24 cellular contexts compared by ENCODE assay signal in the genomic region with DNA sequence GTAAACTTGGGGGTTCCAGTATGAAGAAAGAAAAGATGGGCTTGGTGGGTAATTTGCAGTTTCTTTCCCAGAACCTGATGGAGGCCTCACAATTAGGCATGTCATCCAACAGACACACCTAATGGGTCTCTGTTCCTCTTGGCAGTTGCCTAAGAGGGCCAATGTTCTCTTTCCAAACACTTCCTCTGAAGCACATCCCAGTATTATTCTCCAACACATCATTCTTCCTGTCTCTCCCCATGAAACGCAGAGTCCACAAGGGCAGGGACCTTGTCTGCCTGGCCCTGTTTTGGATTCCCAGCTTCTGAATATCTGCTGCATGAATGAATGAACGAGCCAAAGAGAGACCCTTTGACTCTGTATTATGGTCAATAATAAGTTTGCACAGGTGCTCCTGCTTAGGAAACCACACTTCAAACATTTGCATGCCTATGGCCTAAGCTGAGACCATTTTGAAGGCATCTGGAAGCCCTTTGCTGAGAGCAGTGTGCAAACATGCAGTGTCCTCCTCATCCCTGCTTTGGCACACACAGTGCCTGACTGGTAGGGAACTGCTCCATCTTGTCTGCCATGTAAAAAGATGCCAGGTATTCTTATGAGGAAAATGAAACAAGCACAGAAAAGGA.
DNase-seq lines count a peak whose midpoint lies in the region; ATAC-seq and TF ChIP-seq lines count a peak whose summit lies in the region.
"Had no signal": no experiment of that assay in that cellular context is flagged by ENCODE, and none has a peak within 500 bp of the region (broad histone marks: within the 10 kb centered on the region; RNA-seq: fewer than 3 reads in every experiment).

No MANE protein-coding gene starts in this region.

- H3F3A ChIP-seq in OCI-LY1 (ENCODE audit: insufficient read depth, low read length), result no peaks in the 10 kb centered on the region

- H3K9me3 Mint-ChIP-seq in T-helper 2 cell treated with Interferon-gamma antibody and Interleukin-4, amounts not matched to agents 5 μg/mL and 100 μg/mL, for 36 hours, result no peaks in the 10 kb centered on the region
- H3K9me3 Mint-ChIP-seq: CD8-positive, alpha-beta memory T cell; T-cell had no signal

- H3K9me3 ChIP-seq in Karpas-422 (ENCODE audit: low read length) (no peaks in the 10 kb centered on the region), OCI-LY1 (ENCODE audit: low read length) (no peaks in the 10 kb centered on the region)

- ATAC-seq in HG02763 (IDR thresholded peaks at IDR 0.05; ENCODE audit: unreplicated experiment) (peak; percentile 64), left lobe of liver (no peak), GM19035 (IDR thresholded peaks at IDR 0.05; ENCODE audit: unreplicated experiment) (no peak)
- ATAC-seq: SK-N-SH treated with all-trans-retinoic acid at 6 μM for 48 hours, T-cell had no signal

- no peaks in the 10 kb centered on the region for H3K4me1 Mint-ChIP-seq in T-helper 2 cell treated with Interferon-gamma antibody and Interleukin-4, amounts not matched to agents 5 μg/mL and 100 μg/mL, for 36 hours (ENCODE audit: low read depth)
- H3K4me1 Mint-ChIP-seq: CD8-positive, alpha-beta memory T cell; T-cell had no signal

- no peak for TF ChIP-seq CTCF in OCI-LY1 (IDR thresholded peaks at IDR 0.05; ENCODE audit: low read length)

- peak overlapping the region; percentile 34 for H3K4me2 ChIP-seq in Karpas-422 (ENCODE audit: low read depth, low read length, poor library complexity, severe bottlenecking)
- no peak overlapping the region; the same call in 1 of the 2 replicates for H3K4me2 ChIP-seq in OCI-LY1 (ENCODE audit: low read length)

- DNase-seq in Karpas-422 (no peak), left lobe of liver (ENCODE audit: low spot score) (peak; percentile 19), cerebellar nuclear complex (lab: John Stamatoyannopoulos, UW) (no peak)
- no peak for DNase-seq in T-helper 2 cell treated with Interferon-gamma antibody and Interleukin-4, amounts not matched to agents 5 μg/mL and 100 μg/mL, for 36 hours (ENCODE audit: low spot score)
- DNase-seq: ACHN; C1 segment of cervical spinal cord; CD8-positive, alpha-beta memory T cell; DMS53; EL; H7; KBM-7; MV-4-11; NCI-H1436; NCI-H1930; NCI-H226; NCI-H524 treated with DMSO at 0.1 percent for 48 hours; NK-92 treated with Interleukin-12 subunit alpha and Interleukin-12 subunit beta, amount 100 ng/mL, for 24 hours; OCI-M1; SIG-M5; T-cell had no signal

- H3K36me3 Mint-ChIP-seq in T-helper 2 cell treated with Interferon-gamma antibody and Interleukin-4, amounts not matched to agents 5 μg/mL and 100 μg/mL, for 36 hours (ENCODE audit: low read depth), result no peaks in the 10 kb centered on the region
- H3K36me3 Mint-ChIP-seq: CD8-positive, alpha-beta memory T cell; T-cell had no signal

- H3K27ac Mint-ChIP-seq in T-helper 2 cell treated with Interferon-gamma antibody and Interleukin-4, amounts not matched to agents 5 μg/mL and 100 μg/mL, for 36 hours, result no peak overlapping the region
- H3K27ac Mint-ChIP-seq: CD8-positive, alpha-beta memory T cell; T-cell had no signal

- H3K36me3 ChIP-seq in Karpas-422 (ENCODE audit: insufficient read depth, low read length) (no peaks in the 10 kb centered on the region), OCI-LY1 (ENCODE audit: insufficient read depth, low read length) (no peaks in the 10 kb centered on the region; the same call in 1 of the 2 replicates)

- no peaks in the 10 kb centered on the region for H3K79me2 ChIP-seq in Karpas-422 (ENCODE audit: low read length)
- no peaks in the 10 kb centered on the region for H3K79me2 ChIP-seq in OCI-LY1 (ENCODE audit: insufficient read depth, low read length)

- peaks cover 32% of the 10 kb centered on the region for H3K27me3 Mint-ChIP-seq in T-helper 2 cell treated with Interferon-gamma antibody and Interleukin-4, amounts not matched to agents 5 μg/mL and 100 μg/mL, for 36 hours (ENCODE audit: low read depth)

- H3K4me1 ChIP-seq in Karpas-422 (ENCODE audit: low read length) (peaks cover 21% of the 10 kb centered on the region), OCI-LY1 (ENCODE audit: insufficient read depth, low read length, severe bottlenecking) (peaks cover 14% of the 10 kb centered on the region)

- H3K27ac ChIP-seq in Karpas-422 (ENCODE audit: low read length), result peak overlapping the region; percentile 21; the same call in 1 of the 2 replicates
- H3K27ac ChIP-seq in OCI-LY1 (ENCODE audit: low read depth, low read length, poor library complexity, severe bottlenecking), result peak overlapping the region; percentile 49

- no peaks in the 10 kb centered on the region for H4K20me1 ChIP-seq in Karpas-422 (ENCODE audit: insufficient read depth, low read depth, low read length)
- no peaks in the 10 kb centered on the region for H4K20me1 ChIP-seq in OCI-LY1 (ENCODE audit: insufficient read depth, low read length)

- H3K4me3 ChIP-seq in Karpas-422 (ENCODE audit: low read length), result no peak overlapping the region
- H3K4me3 ChIP-seq in OCI-LY1 (ENCODE audit: low read depth, low read length, poor library complexity, severe bottlenecking), result no peak overlapping the region

- H3K9ac ChIP-seq in Karpas-422 (ENCODE audit: low read length), result no peak overlapping the region
- no peak overlapping the region for H3K9ac ChIP-seq in OCI-LY1 (ENCODE audit: low read length)

- H3K4me3 Mint-ChIP-seq in T-helper 2 cell treated with Interferon-gamma antibody and Interleukin-4, amounts not matched to agents 5 μg/mL and 100 μg/mL, for 36 hours, result no peak overlapping the region
- H3K4me3 Mint-ChIP-seq: CD8-positive, alpha-beta memory T cell; T-cell had no signal

- H3K9me2 ChIP-seq in Karpas-422 (replicated peaks; ENCODE audit: insufficient read depth, low read length) (no peaks in the 10 kb centered on the region), OCI-LY1 (ENCODE audit: low read depth, low read length) (no peaks in the 10 kb centered on the region)

- H3K27me3 ChIP-seq in Karpas-422 (ENCODE audit: low read length) (no peaks in the 10 kb centered on the region), OCI-LY1 (ENCODE audit: insufficient read depth, low read length) (no peaks in the 10 kb centered on the region)

- H2AFZ ChIP-seq in Karpas-422 (ENCODE audit: low read length) (no peak overlapping the region), OCI-LY1 (ENCODE audit: low read length) (no peak overlapping the region)
